Comparison of ENCODE assay signal across 15 cellular contexts in the genomic region with DNA sequence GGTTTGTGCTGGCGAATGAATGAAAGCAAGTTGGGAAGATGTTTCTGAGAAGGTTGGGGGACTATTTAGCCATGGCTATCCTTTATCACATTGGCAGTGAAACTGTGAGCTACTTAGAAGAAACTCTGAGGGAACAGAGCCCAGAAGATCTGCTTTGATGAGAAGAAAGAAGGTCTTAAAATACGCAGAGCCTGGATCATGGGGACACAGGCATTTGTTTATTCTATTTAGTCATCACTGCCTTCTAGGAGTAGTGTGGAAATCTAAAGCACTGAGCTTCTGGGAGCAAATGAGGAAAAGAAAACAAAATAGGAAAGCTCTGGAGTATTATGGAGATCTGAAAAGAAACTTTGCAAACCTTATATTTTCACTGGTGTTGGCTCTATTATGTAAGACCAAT. TPM values are rescaled to one million over a fixed set of nuclear protein-coding genes. Genes with fewer than 3 reads are reported as not detected.
DNase-seq lines count a peak whose midpoint lies in the region; ATAC-seq and TF ChIP-seq lines count a peak whose summit lies in the region.
"Had no signal": no experiment of that assay in that cellular context is flagged by ENCODE, and none has a peak within 500 bp of the region (broad histone marks: within the 10 kb centered on the region; RNA-seq: fewer than 3 reads in every experiment).

No MANE protein-coding gene starts in this region.

- no peaks in the 10 kb centered on the region for H3K9me3 Mint-ChIP-seq in osteocyte (ENCODE audit: unreplicated experiment)
- H3K9me3 Mint-ChIP-seq: T-cell had no signal

- H3K4me3 ChIP-seq in ACC112 (ENCODE audit: low read depth, low read length), result no peak overlapping the region
- no peak overlapping the region for H3K4me3 ChIP-seq in SJSA1
- no peak overlapping the region for H3K4me3 ChIP-seq in WERI-Rb-1 (ENCODE audit: low read depth, low read length)
- H3K4me3 ChIP-seq: A549, skin epidermis, upper lobe of left lung had no signal

- TF ChIP-seq CTCF in osteocyte (IDR thresholded peaks at IDR 0.05), result no peak
- no peak for TF ChIP-seq CTCF in WERI-Rb-1 (IDR thresholded peaks at IDR 0.05; ENCODE audit: low read depth, low read length)

- no peak overlapping the region for H2AFZ ChIP-seq in ACC112 (ENCODE audit: low read length, unreplicated experiment)

- DNase-seq in SJSA1 (ENCODE audit: low read depth in 1 of 2, low spot score in 2 of 2) (no peak), fibroblast of peridontal ligament (ENCODE audit: extremely low read depth) (peak; percentile 91), osteocyte (ENCODE audit: extremely low spot score, unreplicated experiment) (no peak), WERI-Rb-1 (no peak), NCI-H2029 (lab: John Stamatoyannopoulos, UW) (no peak), NCI-H345 (lab: John Stamatoyannopoulos, UW) (no peak)
- DNase-seq: activated CD4-positive, alpha-beta T cell treated with anti-CD3 and anti-CD28 coated beads for 4 hours; NCI-H2171; OCI-M1; T-cell; upper lobe of left lung had no signal

- H3K9me3 ChIP-seq in SJSA1 (replicated peaks), result no peaks in the 10 kb centered on the region
- no peaks in the 10 kb centered on the region for H3K9me3 ChIP-seq in WERI-Rb-1 (ENCODE audit: severe bottlenecking)
- H3K9me3 ChIP-seq: A549, upper lobe of left lung had no signal

- H3K27ac Mint-ChIP-seq in osteocyte (ENCODE audit: unreplicated experiment), result peak overlapping the region; percentile 74
- H3K27ac Mint-ChIP-seq: T-cell had no signal

- peaks cover 44% of the 10 kb centered on the region for H3K4me1 Mint-ChIP-seq in osteocyte (ENCODE audit: unreplicated experiment)
- H3K4me1 Mint-ChIP-seq: T-cell had no signal

- H3K4me1 ChIP-seq in ACC112 (ENCODE audit: control insufficient read depth, insufficient read depth, low read length, unreplicated experiment), result peaks cover 59% of the 10 kb centered on the region
- peaks cover 60% of the 10 kb centered on the region for H3K4me1 ChIP-seq in SJSA1 (replicated peaks)
- H3K4me1 ChIP-seq: A549 had no signal

- H3K27ac ChIP-seq in ACC112 (ENCODE audit: low read depth, low read length), result peak overlapping the region; percentile 87
- H3K27ac ChIP-seq in SJSA1, result peak overlapping the region; percentile 16; the same call in 1 of the 2 replicates
- no peak overlapping the region for H3K27ac ChIP-seq in WERI-Rb-1
- H3K27ac ChIP-seq: A549, skin epidermis had no signal

- no peaks in the 10 kb centered on the region for H3K27me3 Mint-ChIP-seq in osteocyte (ENCODE audit: unreplicated experiment)

- no peak for ATAC-seq in HG02798 (IDR thresholded peaks at IDR 0.05; ENCODE audit: poor library complexity, unreplicated experiment)
- ATAC-seq: A549, T-cell had no signal

- no peaks in the 10 kb centered on the region for H3K36me3 ChIP-seq in ACC112 (ENCODE audit: insufficient read depth, low read length)
- peaks cover 30% of the 10 kb centered on the region for H3K36me3 ChIP-seq in SJSA1
- H3K36me3 ChIP-seq in WERI-Rb-1, result no peaks in the 10 kb centered on the region

- no peaks in the 10 kb centered on the region for H3K79me2 ChIP-seq in ACC112 (ENCODE audit: control insufficient read depth, insufficient read depth, low read length, unreplicated experiment)

- H3K4me3 Mint-ChIP-seq in osteocyte (ENCODE audit: unreplicated experiment), result no peak overlapping the region
- H3K4me3 Mint-ChIP-seq: T-cell had no signal

- H3K27me3 ChIP-seq in ACC112 (ENCODE audit: insufficient read depth, low read length), result no peaks in the 10 kb centered on the region
- no peaks in the 10 kb centered on the region for H3K27me3 ChIP-seq in SJSA1 (replicated peaks)
- H3K27me3 ChIP-seq in WERI-Rb-1 (ENCODE audit: insufficient read depth, low read depth, severe bottlenecking), result no peaks in the 10 kb centered on the region
- H3K27me3 ChIP-seq: upper lobe of left lung had no signal

- no peaks in the 10 kb centered on the region for H3K36me3 Mint-ChIP-seq in osteocyte (ENCODE audit: unreplicated experiment)
- H3K36me3 Mint-ChIP-seq: T-cell had no signal

RNA-seq across cellular contexts. Expression of a gene that starts 28.5 kb away (rescaled TPM):
- total RNA-seq in SJSA1 (2014; rRNA removed; shearing (Covaris generic)), result 46.6 and 64.8 TPM in 2 replicates
- total RNA-seq in osteocyte, result 3.4 and 3.9 TPM in 2 replicates
